ENCODE assay signal across 9 cellular contexts in genomic region chr5:170986598-170986997, GRCh38.
A peak's percentile ranks its signal among the peaks of the same experiment; 100 is the strongest.
DNase-seq lines count a peak whose midpoint lies in the region; ATAC-seq and TF ChIP-seq lines count a peak whose summit lies in the region.
"Had no signal": no experiment of that assay in that cellular context is flagged by ENCODE, and none has a peak within 500 bp of the region (broad histone marks: within the 10 kb centered on the region; RNA-seq: fewer than 3 reads in every experiment).

No MANE protein-coding gene starts in this region.

- TF ChIP-seq RAD21 in HCT116 (IDR thresholded peaks at IDR 0.05; ENCODE audit: low read depth): peak; percentile 27; the same call in 1 of the 2 replicates
- peak; percentile 84 for TF ChIP-seq RAD21 in neural cell (conservative IDR thresholded peaks at IDR 0.05)

- no peaks in the 10 kb centered on the region for H3K27me3 ChIP-seq in HCT116 (ENCODE audit: insufficient read depth, low read length)
- no peaks in the 10 kb centered on the region for H3K27me3 ChIP-seq in neural cell (ENCODE audit: insufficient read depth, low read depth, low read length)

- H3K79me2 ChIP-seq in HCT116 (ENCODE audit: insufficient read depth, low read length) (no peaks in the 10 kb centered on the region), neural cell (replicated peaks; ENCODE audit: insufficient read depth, low read length) (no peaks in the 10 kb centered on the region)

- no peaks in the 10 kb centered on the region for H3F3A ChIP-seq in neural cell (ENCODE audit: insufficient read depth, low read length, poor library complexity, severe bottlenecking)

- POLR2A ChIA-PET in HCT116 (lab: Charles Lee): no interaction called here

- no peak overlapping the region for H2AFZ ChIP-seq in HCT116 (ENCODE audit: low read depth, low read length, poor library complexity, severe bottlenecking)
- H2AFZ ChIP-seq in neural cell (ENCODE audit: low read depth, low read length): no peak overlapping the region

- no peak for TF ChIP-seq EP300 in neural cell (conservative IDR thresholded peaks at IDR 0.05; ENCODE audit: poor library complexity, severe bottlenecking)

- H3K9me3 ChIP-seq in HCT116 (ENCODE audit: control insufficient read depth in 1 of 2, insufficient read depth in 1 of 2, low read depth in 1 of 2, low read length in 2 of 2) (no peaks in the 10 kb centered on the region), neural cell (ENCODE audit: low read length) (no peaks in the 10 kb centered on the region)

- H4K20me1 ChIP-seq in HCT116 (ENCODE audit: insufficient read depth) (no peaks in the 10 kb centered on the region), neural cell (ENCODE audit: insufficient read depth) (no peaks in the 10 kb centered on the region)

- no peaks in the 10 kb centered on the region for H3K4me1 ChIP-seq in HCT116 (ENCODE audit: control insufficient read depth in 1 of 2, insufficient read depth in 2 of 2, low read length in 2 of 2)

- H3K9me2 ChIP-seq in HCT116 (ENCODE audit: insufficient read depth) (no peaks in the 10 kb centered on the region), neural cell (ENCODE audit: insufficient read depth, low read length) (no peaks in the 10 kb centered on the region)

- no TSS peak for BruUV-seq in HCT116 (replicated peaks; lab: Mats Ljungman, UMichigan)

- H3K4me2 ChIP-seq in HCT116 (ENCODE audit: low read length) (no peak overlapping the region), neural cell (ENCODE audit: low read length) (no peak overlapping the region)

- H3K9ac ChIP-seq in HCT116 (ENCODE audit: low read length): no peak overlapping the region
- H3K9ac ChIP-seq in neural cell (ENCODE audit: low read length): no peak overlapping the region

- no peak; a peak in 1 of 6 replicates for TF ChIP-seq CTCF in HCT116 (IDR thresholded peaks at IDR 0.05 in 2 of 3, conservative IDR thresholded peaks at IDR 0.05 in 1 of 3; ENCODE audit: borderline replicate concordance in 1 of 3, insufficient read depth in 1 of 3, low read depth in 2 of 3, low read length in 2 of 3)
- TF ChIP-seq CTCF in neural cell (IDR thresholded peaks at IDR 0.05; ENCODE audit: poor library complexity, severe bottlenecking): peak; percentile 73

- RAD21 ChIA-PET in HCT116 (lab: Charles Lee; ENCODE audit: low non-redundant PET in 1 of 2, low total read pairs in 2 of 2, uncharacterized antibody in 2 of 2, unreplicated experiment in 2 of 2): no interaction called here

- H3K36me3 ChIP-seq in HCT116 (ENCODE audit: control insufficient read depth in 1 of 2, insufficient read depth in 2 of 2, low read length in 2 of 2) (no peaks in the 10 kb centered on the region), neural cell (ENCODE audit: insufficient read depth, low read length) (no peaks in the 10 kb centered on the region)

- CTCF ChIA-PET in HCT116 (lab: Charles Lee): no interaction called here

- DNase-seq in HCT116 (ENCODE audit: low read depth, low spot score) (no peak), NCI-H2081 treated with DMSO at 0.1 percent for 48 hours (lab: John Stamatoyannopoulos, UW) (peak; percentile 33), brain pericyte (ENCODE audit: low read depth, low spot score) (peak; percentile 6)
- no peak for DNase-seq in stimulated activated CD4-positive, alpha-beta T cell treated with anti-CD3 and anti-CD28 coated beads, Interleukin-1b, Interleukin-23, amount 100 ng/mL, for 48 hours
- no peak for DNase-seq in stimulated activated naive CD4-positive, alpha-beta T cell treated with Interleukin-2 at 50 U/mL for 16 hours (lab: John Stamatoyannopoulos, UW)
- DNase-seq: activated B cell treated with CpG ODN at 0.5 μM for 24 hours, KG1 had no signal

- H3K27ac ChIP-seq in HCT116 (ENCODE audit: low read depth, low read length) (no peak overlapping the region), neural cell (ENCODE audit: low read length) (no peak overlapping the region)

- intact Hi-C loops in HCT116 (cut with micrococcal nuclease): loop anchor here (5.0 kb wide), 1 partner anchor 356 kb away; no protein-coding TSS in a partner anchor

- TF ChIP-seq POLR2A in HCT116 (IDR thresholded peaks at IDR 0.05; ENCODE audit: borderline replicate concordance, extremely low read depth, insufficient read depth, insufficient read length): no peak

- ATAC-seq in HCT116: no peak
- ATAC-seq in HG03039 (IDR thresholded peaks at IDR 0.05; ENCODE audit: unreplicated experiment): no peak

- no peak overlapping the region for H3K4me3 ChIP-seq in HCT116 (replicated peaks in 1 of 2; ENCODE audit: low read depth in 1 of 2, low read length in 2 of 2)
- H3K4me3 ChIP-seq in neural cell (ENCODE audit: low read length): no peak overlapping the region

TF ChIP-seq in HCT116, 20 proteins besides CTCF, POLR2A, EP300 and RAD21:
- TF ChIP-seq POLR2AphosphoS5 (IDR thresholded peaks at IDR 0.05; ENCODE audit: low read depth, low read length): no peak
- TF ChIP-seq EZH2 (IDR thresholded peaks at IDR 0.05): no peak
- no peak for TF ChIP-seq JUND (IDR thresholded peaks at IDR 0.05)
- TF ChIP-seq SIN3A (IDR thresholded peaks at IDR 0.05; ENCODE audit: low read depth): no peak
- no peak for TF ChIP-seq SP1 (IDR thresholded peaks at IDR 0.05; ENCODE audit: low read depth)
- no peak for TF ChIP-seq CBX3 (IDR thresholded peaks at IDR 0.05; ENCODE audit: low read depth)
- no peak for TF ChIP-seq REST (IDR thresholded peaks at IDR 0.05; ENCODE audit: low read depth)
- TF ChIP-seq EGR1 (IDR thresholded peaks at IDR 0.05; ENCODE audit: low read depth): no peak
- TF ChIP-seq EZH2phosphoT487 (IDR thresholded peaks at IDR 0.05; ENCODE audit: borderline replicate concordance): no peak

TF ChIP-seq in neural cell, 6 proteins besides CTCF, POLR2A, EP300 and RAD21:
- TF ChIP-seq MXI1 (conservative IDR thresholded peaks at IDR 0.05; ENCODE audit: poor library complexity, severe bottlenecking) (no peak), SMC3 (conservative IDR thresholded peaks at IDR 0.05; ENCODE audit: poor library complexity) (peak; percentile 85), EZH2 (IDR thresholded peaks at IDR 0.05; ENCODE audit: borderline replicate concordance, insufficient read depth, low read length, poor library complexity, severe bottlenecking) (no peak), POLR2AphosphoS5 (IDR thresholded peaks at IDR 0.05) (no peak), TAF1 (IDR thresholded peaks at IDR 0.05; ENCODE audit: low read depth) (no peak), REST (IDR thresholded peaks at IDR 0.05; ENCODE audit: borderline replicate concordance) (no peak)

Comparison
In these comparisons a context has a peak if more than half of its experiments do, and no peak if none do; other contexts are left out.
1. DNase-seq: peak in NCI-H2081 treated with DMSO at 0.1 percent for 48 hours (single experiment) and brain pericyte (single experiment); none in HCT116 (single experiment), stimulated activated CD4-positive, alpha-beta T cell treated with anti-CD3 and anti-CD28 coated beads, Interleukin-1b, Interleukin-23, amount 100 ng/mL, for 48 hours (single experiment) and stimulated activated naive CD4-positive, alpha-beta T cell treated with Interleukin-2 at 50 U/mL for 16 hours (single experiment).